Comparison of ENCODE assay signal across 10 cellular contexts in the genomic region with DNA sequence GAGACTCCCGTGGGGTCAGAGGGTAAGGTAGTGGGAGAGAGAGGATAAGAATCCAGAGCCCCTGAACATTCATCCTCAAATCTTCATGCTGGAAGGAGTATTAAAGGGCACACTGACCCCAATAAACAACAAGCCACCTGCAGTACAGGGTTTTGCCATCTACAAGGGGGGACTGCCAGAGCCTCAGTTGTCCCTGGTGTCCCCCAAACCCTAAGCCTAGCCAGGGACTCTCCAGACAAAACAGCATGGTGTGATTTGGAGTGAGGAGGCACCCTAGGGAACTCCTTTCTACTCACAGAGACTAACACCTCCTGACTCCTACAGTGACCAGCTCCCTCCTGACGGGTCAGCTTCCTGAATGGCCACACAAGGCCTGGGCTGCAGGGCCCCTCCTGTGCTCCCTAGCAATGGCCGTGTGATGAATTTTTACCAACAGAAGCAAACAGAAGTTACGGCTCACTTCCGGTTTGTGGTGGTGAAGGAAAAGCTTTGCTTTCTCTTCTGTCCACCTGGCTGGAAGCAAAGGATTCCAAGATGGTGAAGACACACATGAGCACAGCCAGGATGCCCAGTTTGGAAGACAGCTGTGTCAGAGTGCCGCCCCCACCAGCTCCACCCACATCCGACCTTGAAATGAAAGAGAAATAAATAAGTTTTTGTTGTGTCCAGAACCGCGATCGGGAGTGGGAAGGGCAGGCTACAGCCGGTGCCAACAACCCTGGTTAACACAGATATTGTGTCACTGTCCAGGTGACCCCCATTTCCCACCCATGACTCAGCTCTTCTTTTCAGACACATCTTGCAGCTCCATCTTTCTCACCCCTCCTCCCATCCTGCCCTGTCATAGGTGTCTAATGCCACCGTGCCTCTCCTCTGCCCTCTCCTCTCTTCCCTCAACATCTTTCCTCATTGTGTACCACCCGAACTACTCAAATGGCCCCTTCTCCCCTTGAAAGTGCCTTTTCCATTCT.
DNase-seq lines count a peak whose midpoint lies in the region; ATAC-seq, FAIRE-seq and TF ChIP-seq lines count a peak whose summit lies in the region.
"Had no signal": no experiment of that assay in that cellular context is flagged by ENCODE, and none has a peak within 500 bp of the region (broad histone marks: within the 10 kb centered on the region; RNA-seq: fewer than 3 reads in every experiment).

No MANE protein-coding gene starts in this region.

- no peaks in the 10 kb centered on the region for H3K36me3 Mint-ChIP-seq in dendritic cell treated with granulocyte-macrophage colony-stimulating factor and Interleukin-4, amounts not matched to agents 40 ng/mL and 50 ng/mL, for 4 days (ENCODE audit: low read depth)

- WGBS in small intestine, 3 donors, result 18 to 45% (median 31%) methylated on average over 13 of the region's 13 CpGs

- H3K4me1 ChIP-seq in Peyer's patch (no peaks in the 10 kb centered on the region), small intestine (ENCODE audit: control insufficient read depth in 2 of 2, insufficient read depth in 1 of 2, low read depth in 1 of 2, low read length in 1 of 2) (no peaks in the 10 kb centered on the region), left lung (peaks cover 0 to 7% of the 10 kb centered on the region in 2 donors)

- FAIRE-seq in small intestine (lab: Jason Lieb, UNC), result no peak
- FAIRE-seq: A204.1 had no signal

- TF ChIP-seq CTCF in Peyer's patch (IDR thresholded peaks at IDR 0.05) (no peak), left lung (IDR thresholded peaks at IDR 0.05) (no peak)

- H3K4me1 Mint-ChIP-seq in dendritic cell treated with granulocyte-macrophage colony-stimulating factor and Interleukin-4, amounts not matched to agents 40 ng/mL and 50 ng/mL, for 4 days (ENCODE audit: low read depth), result peaks cover 15% of the 10 kb centered on the region

- intact Hi-C loops in dendritic cell treated with granulocyte-macrophage colony-stimulating factor and Interleukin-4, amounts not matched to agents 40 ng/mL and 50 ng/mL, for 4 days (cut with micrococcal nuclease), result no loop called here
- intact Hi-C loops in left lung (cut with DNase I), result no loop called here

- H3K9me3 ChIP-seq in Peyer's patch (no peaks in the 10 kb centered on the region), small intestine (ENCODE audit: control insufficient read depth, low read depth) (no peaks in the 10 kb centered on the region), left lung (no peaks in the 10 kb centered on the region)

- no peak for TF ChIP-seq POLR2A in Peyer's patch (IDR thresholded peaks at IDR 0.05)

- DNase-seq in NCI-H146 (lab: John Stamatoyannopoulos, UW) (peak; percentile 31), NCI-H146 treated with DMSO at 0.1 percent for 48 hours (lab: John Stamatoyannopoulos, UW; ENCODE audit: unreplicated experiment) (no peak), Peyer's patch (peak in 1 of 3 donors; percentile 18), small intestine (peak; percentile 49), left lung (no peak), NCI-H2171 treated with DMSO at 0.1 percent for 48 hours (lab: John Stamatoyannopoulos, UW) (no peak), NCI-H82 (lab: John Stamatoyannopoulos, UW) (no peak)
- DNase-seq: SW 1271 had no signal

- H3K4me3 ChIP-seq in Peyer's patch (peak overlapping the region; percentile 11 to 50 (median 26)), small intestine (ENCODE audit: low read depth in 1 of 2, low read length in 2 of 2) (peak overlapping the region; percentile 16 to 36), left lung (peak overlapping the region in 1 of 2 donors; percentile 6)

- H3K27me3 ChIP-seq in Peyer's patch (no peaks in the 10 kb centered on the region), small intestine (ENCODE audit: control insufficient read depth in 2 of 2, insufficient read depth in 2 of 2, low read length in 2 of 2) (no peaks in the 10 kb centered on the region), left lung (no peaks in the 10 kb centered on the region)

- H3K36me3 ChIP-seq in Peyer's patch (no peaks in the 10 kb centered on the region), small intestine (ENCODE audit: control insufficient read depth in 2 of 2, insufficient read depth in 2 of 2, low read length in 2 of 2) (no peaks in the 10 kb centered on the region), left lung (no peaks in the 10 kb centered on the region)

- peak overlapping the region; percentile 80 for H3K27ac Mint-ChIP-seq in dendritic cell treated with granulocyte-macrophage colony-stimulating factor and Interleukin-4, amounts not matched to agents 40 ng/mL and 50 ng/mL, for 4 days

- H3K27ac ChIP-seq in Peyer's patch, result no peak overlapping the region
- H3K27ac ChIP-seq in small intestine (ENCODE audit: low read depth in 1 of 2, low read length in 1 of 2), result peak overlapping the region in 1 of 2 donors; percentile 14
- no peak overlapping the region for H3K27ac ChIP-seq in left lung

- H3K27me3 Mint-ChIP-seq in dendritic cell treated with granulocyte-macrophage colony-stimulating factor and Interleukin-4, amounts not matched to agents 40 ng/mL and 50 ng/mL, for 4 days, result no peaks in the 10 kb centered on the region

- no peaks in the 10 kb centered on the region for H3K9me3 Mint-ChIP-seq in dendritic cell treated with granulocyte-macrophage colony-stimulating factor and Interleukin-4, amounts not matched to agents 40 ng/mL and 50 ng/mL, for 4 days

- H3K4me3 Mint-ChIP-seq in dendritic cell treated with granulocyte-macrophage colony-stimulating factor and Interleukin-4, amounts not matched to agents 40 ng/mL and 50 ng/mL, for 4 days, result peak overlapping the region; percentile 59

- ATAC-seq in left lung, result no peak

Comparison
In these comparisons a context has a peak if more than half of its experiments do, and no peak if none do; other contexts are left out.
1. DNase-seq: peak in NCI-H146 (single experiment) and small intestine (single experiment); none in NCI-H146 treated with DMSO at 0.1 percent for 48 hours (single experiment), left lung (0 of 2), NCI-H2171 treated with DMSO at 0.1 percent for 48 hours (single experiment) and NCI-H82 (single experiment).